In the genomic region with DNA sequence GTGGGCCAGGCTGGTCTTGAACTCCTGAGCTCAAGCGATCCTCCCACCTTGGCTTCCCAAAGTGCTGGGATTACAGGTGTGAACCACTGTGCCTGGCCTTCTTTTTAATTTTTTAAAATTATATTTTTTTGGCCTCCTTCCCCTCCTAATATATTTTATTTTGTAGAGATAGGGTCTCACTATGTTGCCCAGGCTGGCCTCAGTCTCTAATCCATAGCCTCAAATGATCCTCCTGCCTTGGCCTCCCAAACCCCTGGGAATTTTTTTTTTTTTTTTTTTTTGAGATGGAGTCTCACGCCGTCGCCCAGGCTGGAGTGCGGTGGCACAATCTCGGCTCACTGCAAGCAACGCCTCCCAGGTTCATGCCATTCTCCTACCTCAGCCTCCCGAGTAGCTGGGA, we compare ENCODE assay signal across 6 cellular contexts. TPM values are rescaled to one million over a fixed set of nuclear protein-coding genes. Genes with fewer than 3 reads are reported as not detected.
"Had no signal": no experiment of that assay in that cellular context is flagged by ENCODE, and none has a peak within 500 bp of the region (broad histone marks: within the 10 kb centered on the region; RNA-seq: fewer than 3 reads in every experiment).

No MANE protein-coding gene starts in this region.

RNA-seq across cellular contexts. Expression of a gene that starts 5.5 kb away (rescaled TPM):
- total RNA-seq: GM23248, GM23338, H4, HFFc6 had no signal
- polyA plus RNA-seq: GM23248 had no signal

RNA-seq across cellular contexts. Expression of a gene that starts 11.9 kb away (rescaled TPM):
- total RNA-seq: GM23248, H4, H7, H9, HFFc6 had no signal
- polyA plus RNA-seq: GM23248, GM23338 had no signal

RNA-seq across cellular contexts. Expression of a gene that starts 42.8 kb away (rescaled TPM):
- total RNA-seq: GM23248, GM23338, H4, H7, H9, HFFc6 had no signal
- polyA plus RNA-seq: GM23248, GM23338 had no signal
